ENCODE assay signal across 8 cellular contexts in genomic region chr21:34885125-34885524, GRCh38.
DNase-seq lines count a peak whose midpoint lies in the region; ATAC-seq and TF ChIP-seq lines count a peak whose summit lies in the region.

No MANE protein-coding gene starts in this region.

- H3K36me3 ChIP-seq in heart right ventricle (peaks cover 0 to 37% (median 0%) of the 10 kb centered on the region in 9 donors), left lung (peaks cover 0 to 10% of the 10 kb centered on the region in 2 donors), upper lobe of left lung (peaks cover 0 to 5% (median 0%) of the 10 kb centered on the region in 4 donors)

- H3K4me3 Mint-ChIP-seq in activated T-helper 2 cell treated with anti-CD3 and anti-CD28 coated beads, Interferon-gamma antibody, Interleukin-2, Interleukin-4, amounts not matched to agents 10 μg/mL and 5 μg/mL and 100 μg/mL, durations not matched to agents 14 hours and 24 hours and 36 hours (ENCODE audit: low read depth) = peak overlapping the region; percentile 98

- H3K9me3 Mint-ChIP-seq in activated T-helper 2 cell treated with anti-CD3 and anti-CD28 coated beads, Interferon-gamma antibody, Interleukin-2, Interleukin-4, amounts not matched to agents 10 μg/mL and 5 μg/mL and 100 μg/mL, durations not matched to agents 14 hours and 24 hours and 36 hours = no peaks in the 10 kb centered on the region

- no peaks in the 10 kb centered on the region for H3K27me3 Mint-ChIP-seq in activated T-helper 2 cell treated with anti-CD3 and anti-CD28 coated beads, Interferon-gamma antibody, Interleukin-2, Interleukin-4, amounts not matched to agents 10 μg/mL and 5 μg/mL and 100 μg/mL, durations not matched to agents 14 hours and 24 hours and 36 hours (ENCODE audit: low read depth)

- H3K4me1 ChIP-seq in heart right ventricle = peaks cover 0 to 53% (median 20%) of the 10 kb centered on the region in 9 donors
- peaks cover 10 to 44% of the 10 kb centered on the region in 2 donors for H3K4me1 ChIP-seq in left lung
- H3K4me1 ChIP-seq in upper lobe of left lung = peaks cover 8 to 54% (median 22%) of the 10 kb centered on the region in 4 donors

- ATAC-seq in heart right ventricle (no peak), left ventricle myocardium superior (no peak), left lung (no peak), upper lobe of left lung (ENCODE audit: low FRiP score in 2 of 2) (no peak), HG02798 (IDR thresholded peaks at IDR 0.05; ENCODE audit: poor library complexity, unreplicated experiment) (no peak)

- no peak for TF ChIP-seq EP300 in upper lobe of left lung (IDR thresholded peaks at IDR 0.05)

- peak overlapping the region in 6 of 10 donors; percentile 2 to 99 (median 85) for H3K27ac ChIP-seq in heart right ventricle
- H3K27ac ChIP-seq in left lung = peak overlapping the region; percentile 98 to 99
- H3K27ac ChIP-seq in upper lobe of left lung = peak overlapping the region; percentile 93 to 98 (median 94)

- no peak for TF ChIP-seq POLR2A in upper lobe of left lung (IDR thresholded peaks at IDR 0.05)

- no peak for DNase-seq in heart right ventricle
- no peak for DNase-seq in left ventricle myocardium superior
- peak; percentile 7 for DNase-seq in activated T-helper 2 cell treated with anti-CD3 and anti-CD28 coated beads, Interferon-gamma antibody, Interleukin-2, Interleukin-4, amounts not matched to agents 10 μg/mL and 5 μg/mL and 100 μg/mL, durations not matched to agents 14 hours and 24 hours and 36 hours (ENCODE audit: low spot score)
- DNase-seq in left lung = no peak
- DNase-seq in upper lobe of left lung = no peak
- no peak for DNase-seq in activated CD4-positive, alpha-beta T cell treated with anti-CD3 and anti-CD28 coated beads, Interleukin-2, amount 50 U/mL, for 4 hours
- DNase-seq in cortex of kidney (lab: John Stamatoyannopoulos, UW) = no peak

- H3K4me3 ChIP-seq in heart right ventricle (peak overlapping the region; percentile 6 to 76 (median 66)), left lung (peak overlapping the region; percentile 58 to 64), upper lobe of left lung (peak overlapping the region in 3 of 4 donors; percentile 61 to 92 (median 66))

- H3K9me3 ChIP-seq in heart right ventricle (no peaks in the 10 kb centered on the region), left lung (no peaks in the 10 kb centered on the region), upper lobe of left lung (no peaks in the 10 kb centered on the region)

- intact Hi-C loops in heart right ventricle (cut with DNase I) (loop anchor here in 7 of 10 donors (5.0 to 10.0 kb wide), 11 partner anchors 138 to 1057 kb away; partner anchors contain the start of gene RUNX1 (in 1 of the 7)), left ventricle myocardium superior (cut with micrococcal nuclease) (no loop called here), left lung (cut with DNase I) (no loop called here)
- intact Hi-C loops in activated T-helper 2 cell treated with anti-CD3 and anti-CD28 coated beads, Interferon-gamma antibody, Interleukin-2, Interleukin-4, amounts not matched to agents 10 μg/mL and 5 μg/mL and 100 μg/mL, durations not matched to agents 14 hours and 24 hours and 36 hours (cut with micrococcal nuclease) = loop anchor here (5.0 to 10.0 kb wide), 4 partner anchors 138 to 950 kb away; no protein-coding TSS in a partner anchor

- H3K27me3 ChIP-seq in heart right ventricle (peaks cover 3 to 73% (median 62%) of the 10 kb centered on the region in 7 donors), left lung (peaks cover 0 to 22% of the 10 kb centered on the region in 2 donors), upper lobe of left lung (no peaks in the 10 kb centered on the region)

- TF ChIP-seq CTCF in heart right ventricle (IDR thresholded peaks at IDR 0.05) (no peak), left lung (IDR thresholded peaks at IDR 0.05) (no peak), upper lobe of left lung (IDR thresholded peaks at IDR 0.05) (no peak)

- H3K27ac Mint-ChIP-seq in activated T-helper 2 cell treated with anti-CD3 and anti-CD28 coated beads, Interferon-gamma antibody, Interleukin-2, Interleukin-4, amounts not matched to agents 10 μg/mL and 5 μg/mL and 100 μg/mL, durations not matched to agents 14 hours and 24 hours and 36 hours = peak overlapping the region; percentile 74

- WGBS in heart right ventricle, 2 donors = 38 to 43% methylated on average over 6 of the region's 6 CpGs
- WGBS in upper lobe of left lung, 2 donors = 14 to 35% methylated on average over 6 of the region's 6 CpGs

- peaks cover 73% of the 10 kb centered on the region for H3K36me3 Mint-ChIP-seq in activated T-helper 2 cell treated with anti-CD3 and anti-CD28 coated beads, Interferon-gamma antibody, Interleukin-2, Interleukin-4, amounts not matched to agents 10 μg/mL and 5 μg/mL and 100 μg/mL, durations not matched to agents 14 hours and 24 hours and 36 hours (ENCODE audit: low read depth)

- H3K4me1 Mint-ChIP-seq in activated T-helper 2 cell treated with anti-CD3 and anti-CD28 coated beads, Interferon-gamma antibody, Interleukin-2, Interleukin-4, amounts not matched to agents 10 μg/mL and 5 μg/mL and 100 μg/mL, durations not matched to agents 14 hours and 24 hours and 36 hours (ENCODE audit: low read depth) = peaks cover 47% of the 10 kb centered on the region

Comparison
In these comparisons a context has a peak if more than half of its experiments do, and no peak if none do; other contexts are left out.
1. intact Hi-C loops: an anchor here in heart right ventricle (5.0 to 10.0 kb wide) and activated T-helper 2 cell treated with anti-CD3 and anti-CD28 coated beads, Interferon-gamma antibody, Interleukin-2, Interleukin-4, amounts not matched to agents 10 μg/mL and 5 μg/mL and 100 μg/mL, durations not matched to agents 14 hours and 24 hours and 36 hours (5.0 to 10.0 kb wide); none called in left ventricle myocardium superior and left lung.